ENCODE assay signal across 9 cellular contexts in genomic region chr20:3933126-3933684, GRCh38. TPM values are rescaled to one million over a fixed set of nuclear protein-coding genes. Genes with fewer than 3 reads are reported as not detected.
A peak's percentile ranks its signal among the peaks of the same experiment; 100 is the strongest.
DNase-seq lines count a peak whose midpoint lies in the region; ATAC-seq, FAIRE-seq and TF ChIP-seq lines count a peak whose summit lies in the region.
"Had no signal": no experiment of that assay in that cellular context is flagged by ENCODE, and none has a peak within 500 bp of the region (broad histone marks: within the 10 kb centered on the region; RNA-seq: fewer than 3 reads in every experiment).

No MANE protein-coding gene starts in this region.

- peak overlapping the region; percentile 26 for H3K4me3 ChIP-seq in MG63
- H3K4me3 ChIP-seq in dorsolateral prefrontal cortex: peak overlapping the region in 58 of 59 donors; percentile 10 to 74 (median 52)
- peak overlapping the region; percentile 70 for H3K4me3 ChIP-seq in psoas muscle

- no peaks in the 10 kb centered on the region for H3K27me3 ChIP-seq in CD4-positive, alpha-beta T cell (ENCODE audit: control insufficient read depth, insufficient read depth, low read length)
- no peaks in the 10 kb centered on the region for H3K27me3 ChIP-seq in MG63
- H3K27me3 ChIP-seq in dorsolateral prefrontal cortex: no peaks in the 10 kb centered on the region
- H3K27me3 ChIP-seq in psoas muscle (ENCODE audit: insufficient read depth in 3 of 3, low read length in 2 of 3): no peaks in the 10 kb centered on the region

- 49 to 62% (median 50%) methylated on average over 7 of the region's 7 CpGs for WGBS in psoas muscle, 3 donors

- FAIRE-seq in HTR-8/SVneo (lab: Jason Lieb, UNC): no peak

- peaks cover 20% of the 10 kb centered on the region for H3K36me3 Mint-ChIP-seq in CD4-positive, alpha-beta T cell (ENCODE audit: low read depth)

- no peak for TF ChIP-seq CTCF in CD4-positive, alpha-beta T cell (IDR thresholded peaks at IDR 0.05)
- TF ChIP-seq CTCF in dorsolateral prefrontal cortex (IDR thresholded peaks at IDR 0.05 in 54 of 56, conservative IDR thresholded peaks at IDR 0.05 in 2 of 56; ENCODE audit: low read depth in 1 of 56, partially characterized antibody in 56 of 56): no peak
- no peak for TF ChIP-seq CTCF in psoas muscle (IDR thresholded peaks at IDR 0.05)

- H3K4me1 Mint-ChIP-seq in CD4-positive, alpha-beta T cell (ENCODE audit: low read depth): peaks cover 48% of the 10 kb centered on the region

- H3K4me3 Mint-ChIP-seq in CD4-positive, alpha-beta T cell: peak overlapping the region; percentile 87

- peak overlapping the region; percentile 29 for H3K27ac ChIP-seq in CD4-positive, alpha-beta T cell (ENCODE audit: low read depth, low read length)
- H3K27ac ChIP-seq in dorsolateral prefrontal cortex (peak overlapping the region in 54 of 59 donors; percentile 8 to 86 (median 70)), psoas muscle (peak overlapping the region; percentile 65)

- H3K9me3 Mint-ChIP-seq in CD4-positive, alpha-beta T cell: no peaks in the 10 kb centered on the region

- H3K27me3 Mint-ChIP-seq in CD4-positive, alpha-beta T cell: no peaks in the 10 kb centered on the region

- CTCF ChIA-PET in CD4-positive, alpha-beta T cell (lab: Charles Lee): interaction anchor here (0.6 to 1.0 kb wide), 4 partner anchors 58 to 152 kb away, joined by 3 to 4 read pairs (median 4); no protein-coding TSS in a partner anchor

- H3K4me1 ChIP-seq in psoas muscle: peaks cover 43% of the 10 kb centered on the region

- DNase-seq in CD4-positive, alpha-beta T cell: no peak
- DNase-seq in MG63 (no peak), dorsolateral prefrontal cortex (no peak), psoas muscle (no peak), HTR-8/SVneo (ENCODE audit: insufficient read length, low spot score) (no peak), iPS-NIHi7 (ENCODE audit: extremely low spot score) (no peak)
- DNase-seq: activated CD4-positive, alpha-beta T cell treated with anti-CD3 and anti-CD28 coated beads for 48 hours; NCI-H526 treated with DMSO at 0.1 percent for 48 hours had no signal

- intact Hi-C loops in CD4-positive, alpha-beta T cell (cut with DNase I, micrococcal nuclease): no loop called here
- intact Hi-C loops in dorsolateral prefrontal cortex (cut with DNase I) (loop anchor here in 1 of 2 donors (5.0 kb wide), 2 partner anchors 41 to 84 kb away; partner anchors contain the start of gene RNF24), psoas muscle (cut with DNase I) (loop anchor here in 1 of 2 donors (10.0 kb wide), 1 partner anchor 152 kb away; no protein-coding TSS in a partner anchor)

- peaks cover 6% of the 10 kb centered on the region for H3K9me3 ChIP-seq in CD4-positive, alpha-beta T cell (ENCODE audit: control insufficient read depth, low read length)
- no peaks in the 10 kb centered on the region for H3K9me3 ChIP-seq in MG63
- no peaks in the 10 kb centered on the region for H3K9me3 ChIP-seq in psoas muscle

- POLR2A ChIA-PET in CD4-positive, alpha-beta T cell (lab: Charles Lee): interaction anchor here (0.7 to 1.2 kb wide), 6 partner anchors 26 to 1188 kb away, joined by 3 to 4 read pairs (median 3); no protein-coding TSS in a partner anchor

- ATAC-seq in CD4-positive, alpha-beta T cell (ENCODE audit: poor library complexity): peak; percentile 29
- ATAC-seq in psoas muscle: no peak
- no peak for ATAC-seq in HG02759 (IDR thresholded peaks at IDR 0.05; ENCODE audit: unreplicated experiment)

- no peaks in the 10 kb centered on the region; the same call in 1 of the 2 replicates for H3K36me3 ChIP-seq in MG63
- no peaks in the 10 kb centered on the region for H3K36me3 ChIP-seq in psoas muscle (ENCODE audit: insufficient read depth in 1 of 2, low read depth in 1 of 2)

- H3K27ac Mint-ChIP-seq in CD4-positive, alpha-beta T cell: peak overlapping the region; percentile 88

RNA-seq across cellular contexts. Expression of gene PANK2, which starts 44.0 kb away (rescaled TPM):
- 10 to 100 TPM; 49.0 to 51.1 TPM for total RNA-seq in CD4-positive, alpha-beta T cell
- total RNA-seq in MG63 (2014; rRNA removed; shearing (Covaris generic); ENCODE audit: low replicate concordance): 31.4 and 57.1 TPM in 2 replicates
- total RNA-seq in dorsolateral prefrontal cortex (10 to 100 TPM; 41.7 to 82.4 (median 57.8) TPM), psoas muscle (10 to 100 TPM; 12.6 to 20.5 (median 17.3) TPM)
- polyA plus RNA-seq in psoas muscle: 10 to 100 TPM in 2 of 3 donors, 1 to 10 TPM in 1; 9.7 to 32.9 (median 18.6) TPM
